Comparison of ENCODE assay signal across 22 cellular contexts in genomic region chr11:15119352-15119751, GRCh38.
DNase-seq lines count a peak whose midpoint lies in the region; ATAC-seq lines count a peak whose summit lies in the region.
"Had no signal": no experiment of that assay in that cellular context is flagged by ENCODE, and none has a peak within 500 bp of the region (broad histone marks: within the 10 kb centered on the region; RNA-seq: fewer than 3 reads in every experiment).

No MANE protein-coding gene starts in this region.

- H3K36me3 Mint-ChIP-seq in T-helper 1 cell treated with Interleukin-12 subunit alpha and Interleukin-12 subunit beta and Interleukin-4 antibody, amounts not matched to agents 30 μg/mL and 1 μg/mL, for 36 hours (ENCODE audit: low read depth) = peaks cover 5% of the 10 kb centered on the region

- peaks cover 3% of the 10 kb centered on the region for H3K9me3 Mint-ChIP-seq in T-helper 1 cell treated with Interleukin-12 subunit alpha and Interleukin-12 subunit beta and Interleukin-4 antibody, amounts not matched to agents 30 μg/mL and 1 μg/mL, for 36 hours
- H3K9me3 Mint-ChIP-seq in stimulated activated naive CD8-positive, alpha-beta T cell treated with anti-CD3 and anti-CD28 coated beads, Interleukin-15, amount 100 ng/mL, for 72 hours = no peaks in the 10 kb centered on the region
- H3K9me3 Mint-ChIP-seq: CD8-positive, alpha-beta memory T cell; H9; HFFc6 had no signal

- H3K27me3 Mint-ChIP-seq in T-helper 1 cell treated with Interleukin-12 subunit alpha and Interleukin-12 subunit beta and Interleukin-4 antibody, amounts not matched to agents 30 μg/mL and 1 μg/mL, for 36 hours (ENCODE audit: low read depth) = peaks cover 45% of the 10 kb centered on the region
- H3K27me3 Mint-ChIP-seq in stimulated activated naive CD8-positive, alpha-beta T cell treated with anti-CD3 and anti-CD28 coated beads, Interleukin-15, amount 100 ng/mL, for 72 hours = peaks cover 59% of the 10 kb centered on the region

- DNase-seq in T-helper 1 cell (no peak), fibroblast of peridontal ligament (ENCODE audit: extremely low read depth) (peak; percentile 79), stromal cell of bone marrow (ENCODE audit: low read depth) (peak; percentile 69), KG1 (lab: John Stamatoyannopoulos, UW) (no peak), Kasumi-1 (lab: John Stamatoyannopoulos, UW) (no peak)
- DNase-seq in stimulated activated naive CD8-positive, alpha-beta T cell treated with anti-CD3 and anti-CD28 coated beads, Interleukin-15, amount 100 ng/mL, for 72 hours = no peak
- no peak for DNase-seq in stimulated activated naive CD8-positive, alpha-beta T cell treated with anti-CD3 and anti-CD28 coated beads, Interleukin-15, Interleukin-2, amounts not matched to agents 100 U/mL and 50 U/mL, for 24 hours
- DNase-seq: 8988T; Calu3; CD8-positive, alpha-beta memory T cell; DMS153; H9; HFFc6; KBM-7; MV-4-11; NCI-H1105 treated with DMSO at 0.1 percent for 48 hours; NCI-H2081; NCI-H2171; NCI-H524 treated with DMSO at 0.1 percent for 48 hours; NCI-H82 had no signal

- ATAC-seq in stimulated activated naive CD8-positive, alpha-beta T cell treated with anti-CD3 and anti-CD28 coated beads, Interleukin-15, amount 100 ng/mL, for 72 hours = peak; percentile 19
- ATAC-seq in stimulated activated naive CD8-positive, alpha-beta T cell treated with anti-CD3 and anti-CD28 coated beads, Interleukin-15, Interleukin-2, amounts not matched to agents 100 U/mL and 50 U/mL, for 24 hours = no peak
- ATAC-seq: Right ventricle myocardium inferior had no signal

- H3K27ac Mint-ChIP-seq in T-helper 1 cell treated with Interleukin-12 subunit alpha and Interleukin-12 subunit beta and Interleukin-4 antibody, amounts not matched to agents 30 μg/mL and 1 μg/mL, for 36 hours = peak overlapping the region; percentile 89
- peak overlapping the region in 1 of 2 donors; percentile 64 for H3K27ac Mint-ChIP-seq in stimulated activated naive CD8-positive, alpha-beta T cell treated with anti-CD3 and anti-CD28 coated beads, Interleukin-15, amount 100 ng/mL, for 72 hours
- H3K27ac Mint-ChIP-seq: CD8-positive, alpha-beta memory T cell; H9; HFFc6 had no signal

- H3K4me3 Mint-ChIP-seq in T-helper 1 cell treated with Interleukin-12 subunit alpha and Interleukin-12 subunit beta and Interleukin-4 antibody, amounts not matched to agents 30 μg/mL and 1 μg/mL, for 36 hours = peak overlapping the region; percentile 17
- no peak overlapping the region for H3K4me3 Mint-ChIP-seq in stimulated activated naive CD8-positive, alpha-beta T cell treated with anti-CD3 and anti-CD28 coated beads, Interleukin-15, amount 100 ng/mL, for 72 hours
- H3K4me3 Mint-ChIP-seq: CD8-positive, alpha-beta memory T cell; H9; HFFc6 had no signal

- H3K4me1 Mint-ChIP-seq in T-helper 1 cell treated with Interleukin-12 subunit alpha and Interleukin-12 subunit beta and Interleukin-4 antibody, amounts not matched to agents 30 μg/mL and 1 μg/mL, for 36 hours (ENCODE audit: low read depth) = peaks cover 48% of the 10 kb centered on the region
- peaks cover 25% of the 10 kb centered on the region for H3K4me1 Mint-ChIP-seq in stimulated activated naive CD8-positive, alpha-beta T cell treated with anti-CD3 and anti-CD28 coated beads, Interleukin-15, amount 100 ng/mL, for 72 hours

Comparison
In these comparisons a context has a peak if more than half of its experiments do, and no peak if none do; other contexts are left out.
1. DNase-seq: peak in fibroblast of peridontal ligament (single experiment) and stromal cell of bone marrow (single experiment); none in T-helper 1 cell (0 of 5), stimulated activated naive CD8-positive, alpha-beta T cell treated with anti-CD3 and anti-CD28 coated beads, Interleukin-15, amount 100 ng/mL, for 72 hours (0 of 2), stimulated activated naive CD8-positive, alpha-beta T cell treated with anti-CD3 and anti-CD28 coated beads, Interleukin-15, Interleukin-2, amounts not matched to agents 100 U/mL and 50 U/mL, for 24 hours (single experiment), KG1 (single experiment) and Kasumi-1 (0 of 2).